Comparison of ENCODE assay signal across 15 cellular contexts in the genomic region with DNA sequence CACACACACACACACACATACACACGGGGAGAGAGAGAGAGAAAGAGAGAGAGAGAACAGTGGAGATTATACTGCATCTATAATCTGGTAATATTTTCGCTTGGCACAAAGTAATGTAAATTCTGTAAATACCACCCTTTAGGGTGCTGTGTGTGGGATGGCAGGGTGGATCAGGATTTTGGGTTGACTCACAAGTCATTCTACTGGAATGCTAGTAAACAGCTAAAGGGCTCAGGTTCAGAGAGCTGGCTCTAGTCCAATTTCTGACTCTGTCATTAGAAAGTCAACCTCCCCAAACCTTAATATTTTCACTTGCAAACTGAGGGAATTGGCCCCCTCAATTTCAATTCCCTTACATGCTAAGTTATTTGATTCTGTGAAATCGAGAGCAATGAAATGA.
DNase-seq lines count a peak whose midpoint lies in the region; ATAC-seq and TF ChIP-seq lines count a peak whose summit lies in the region.
"Had no signal": no experiment of that assay in that cellular context is flagged by ENCODE, and none has a peak within 500 bp of the region (broad histone marks: within the 10 kb centered on the region; RNA-seq: fewer than 3 reads in every experiment).

No MANE protein-coding gene starts in this region.

- H3K36me3 Mint-ChIP-seq in HFFc6 (ENCODE audit: low read depth) = no peaks in the 10 kb centered on the region
- H3K36me3 Mint-ChIP-seq: T-cell had no signal

- DNase-seq in HFFc6 (peak; percentile 29), MG63 (peak; percentile 30), mammary epithelial cell (peak; percentile 31), renal cortical epithelial cell (ENCODE audit: low read depth) (peak; percentile 26), nucleus accumbens (lab: John Stamatoyannopoulos, UW) (no peak)
- DNase-seq: NCI-H1105 treated with DMSO at 0.1 percent for 48 hours, NCI-H187 treated with DMSO at 0.1 percent for 48 hours, NCI-H748 treated with DMSO at 0.1 percent for 48 hours, SHP77, SK-N-SH, T-cell had no signal

- H3K4me3 ChIP-seq in MG63 (no peak overlapping the region), mammary epithelial cell (replicated peaks in 1 of 3; ENCODE audit: insufficient read depth in 1 of 3, low read depth in 2 of 3, low read length in 3 of 3) (no peak overlapping the region), gastroesophageal sphincter (no peak overlapping the region)
- H3K4me3 ChIP-seq: HAP-1 had no signal

- dilution Hi-C loops in mammary epithelial cell (cut with HindIII; ENCODE audit: low sequenced_read_pairs) = no loop called here

- no peak overlapping the region for H3K4me2 ChIP-seq in mammary epithelial cell (ENCODE audit: insufficient read depth, low read depth, low read length)
- H3K4me2 ChIP-seq: SK-N-SH had no signal

- H3K27me3 ChIP-seq in MG63 (no peaks in the 10 kb centered on the region), mammary epithelial cell (ENCODE audit: insufficient read depth, low read length) (no peaks in the 10 kb centered on the region), gastroesophageal sphincter (no peaks in the 10 kb centered on the region)

- peaks cover 2% of the 10 kb centered on the region; the same call in 1 of the 2 replicates for H3K27me3 Mint-ChIP-seq in HFFc6 (ENCODE audit: insufficient read depth)
- H3K27me3 Mint-ChIP-seq: T-cell had no signal

- no peak for TF ChIP-seq POLR2A in gastroesophageal sphincter (IDR thresholded peaks at IDR 0.05)

- H3K9me3 ChIP-seq in MG63 (no peaks in the 10 kb centered on the region), mammary epithelial cell (replicated peaks; ENCODE audit: insufficient read depth, low read length) (no peaks in the 10 kb centered on the region), gastroesophageal sphincter (no peaks in the 10 kb centered on the region)
- H3K9me3 ChIP-seq: HAP-1, SK-N-SH had no signal

- TF ChIP-seq CTCF in HFFc6 (IDR thresholded peaks at IDR 0.05) (no peak), mammary epithelial cell (conservative IDR thresholded peaks at IDR 0.05 in 1 of 2, IDR thresholded peaks at IDR 0.05 in 1 of 2; ENCODE audit: extremely low read depth in 1 of 2, insufficient read depth in 1 of 2, low read depth in 1 of 2, low read length in 2 of 2) (no peak), gastroesophageal sphincter (IDR thresholded peaks at IDR 0.05) (no peak)

- H3K79me2 ChIP-seq in mammary epithelial cell (ENCODE audit: insufficient read depth, low read length) = no peaks in the 10 kb centered on the region

- H2AFZ ChIP-seq in mammary epithelial cell (ENCODE audit: low read depth, low read length) = no peak overlapping the region

- intact Hi-C loops in mammary epithelial cell (cut with micrococcal nuclease) = no loop called here

- no peak overlapping the region for H3K9ac ChIP-seq in mammary epithelial cell (ENCODE audit: insufficient read depth, low read length)
- H3K9ac ChIP-seq: SK-N-SH had no signal

- no peak for ATAC-seq in gastroesophageal sphincter
- ATAC-seq in GM21528 (IDR thresholded peaks at IDR 0.05; ENCODE audit: low FRiP score, unreplicated experiment) = no peak
- ATAC-seq: T-cell had no signal

- 93% methylated on average over 2 of the region's 3 CpGs for WGBS in mammary epithelial cell (ENCODE audit: low coverage, missing lambda C conversion rate)
- WGBS in gastroesophageal sphincter (ENCODE audit: low coverage in 1 of 2), 2 donors = 88% methylated on average over 3 of the region's 3 CpGs; no CpG with 5 or more reads in 1 of the 2 donors

- in situ Hi-C loops in mammary epithelial cell (cut with MboI; ENCODE audit: low sequenced_read_pairs in 2 of 2) = no loop called here

- H4K20me1 ChIP-seq in mammary epithelial cell (ENCODE audit: insufficient read depth, low read length) = no peaks in the 10 kb centered on the region

- H3K27ac Mint-ChIP-seq in HFFc6 = no peak overlapping the region; the same call in 1 of the 2 replicates
- H3K27ac Mint-ChIP-seq: T-cell had no signal

- peaks cover 26% of the 10 kb centered on the region for H3K4me1 Mint-ChIP-seq in HFFc6 (ENCODE audit: low read depth)
- H3K4me1 Mint-ChIP-seq: T-cell had no signal

- H3K4me1 ChIP-seq in mammary epithelial cell (ENCODE audit: insufficient read depth, low read length) (peaks cover 9% of the 10 kb centered on the region), gastroesophageal sphincter (no peaks in the 10 kb centered on the region)
- H3K4me1 ChIP-seq: HAP-1 had no signal

- H3K4me3 Mint-ChIP-seq in HFFc6 = no peak overlapping the region
- H3K4me3 Mint-ChIP-seq: T-cell had no signal

- H3K27ac ChIP-seq in mammary epithelial cell (ENCODE audit: insufficient read depth, low read depth, low read length) = no peak overlapping the region
- H3K27ac ChIP-seq in gastroesophageal sphincter = no peak overlapping the region
- H3K27ac ChIP-seq: C4-2B had no signal

- H3K36me3 ChIP-seq in MG63 (no peaks in the 10 kb centered on the region), mammary epithelial cell (ENCODE audit: insufficient read depth, low read length) (no peaks in the 10 kb centered on the region), gastroesophageal sphincter (no peaks in the 10 kb centered on the region)
- H3K36me3 ChIP-seq: HAP-1 had no signal

- no peak for TF ChIP-seq EP300 in gastroesophageal sphincter (IDR thresholded peaks at IDR 0.05)

- no TSS peak for BruUV-seq in mammary epithelial cell (replicated peaks; lab: Mats Ljungman, UMichigan)

- CTCF ChIA-PET in mammary epithelial cell (lab: Charles Lee; ENCODE audit: low non-redundant PET) = no interaction called here

- H3K9me3 Mint-ChIP-seq in HFFc6 = no peaks in the 10 kb centered on the region
- H3K9me3 Mint-ChIP-seq: T-cell had no signal

Comparison
In these comparisons a context has a peak if more than half of its experiments do, and no peak if none do; other contexts are left out.
1. DNase-seq: peak in HFFc6 (single experiment), MG63 (single experiment), mammary epithelial cell (single experiment) and renal cortical epithelial cell (single experiment); none in nucleus accumbens (0 of 56).